7 cellular contexts compared by ENCODE assay signal in genomic region chr16:81445143-81445922, GRCh38. TPM values are rescaled to one million over a fixed set of nuclear protein-coding genes. Genes with fewer than 3 reads are reported as not detected.
DNase-seq lines count a peak whose midpoint lies in the region; ATAC-seq and TF ChIP-seq lines count a peak whose summit lies in the region.

No MANE protein-coding gene starts in this region.

- H3K79me2 ChIP-seq in hepatocyte, result peaks cover 53% of the 10 kb centered on the region

- no peaks in the 10 kb centered on the region for H3K9me2 ChIP-seq in hepatocyte (replicated peaks; ENCODE audit: insufficient read depth)

- H3K27ac ChIP-seq in Peyer's patch (peak overlapping the region; percentile 85 to 98 (median 93)), adipose tissue (ENCODE audit: low read depth, low read length) (peak overlapping the region; percentile 46), hepatocyte (peak overlapping the region; percentile 92), gastrocnemius medialis (peak overlapping the region; percentile 1 to 71 (median 68))

- DNase-seq in HAP-1 (ENCODE audit: low spot score in 2 of 2), result peak; percentile 28 to 53
- DNase-seq in Peyer's patch, result peak; percentile 42 to 79 (median 73)
- DNase-seq in hepatocyte (ENCODE audit: low spot score), result peak; percentile 74
- DNase-seq in gastrocnemius medialis, result no peak

- H3K4me3 ChIP-seq in HAP-1 (peak overlapping the region; percentile 59), Peyer's patch (peak overlapping the region; percentile 76 to 98 (median 88)), hepatocyte (peak overlapping the region; percentile 62), gastrocnemius medialis (peak overlapping the region; percentile 51 to 70 (median 60))

- TF ChIP-seq POLR2A in Peyer's patch (IDR thresholded peaks at IDR 0.05), result no peak
- TF ChIP-seq POLR2A in gastrocnemius medialis (IDR thresholded peaks at IDR 0.05), result no peak

- peaks cover 13% of the 10 kb centered on the region for H3K27me3 ChIP-seq in HAP-1 (ENCODE audit: low read depth)
- H3K27me3 ChIP-seq in Peyer's patch, result no peaks in the 10 kb centered on the region
- no peaks in the 10 kb centered on the region for H3K27me3 ChIP-seq in hepatocyte
- H3K27me3 ChIP-seq in gastrocnemius medialis, result no peaks in the 10 kb centered on the region

- intact Hi-C loops in gastrocnemius medialis (cut with DNase I; ENCODE audit: low total_unique reads), result no loop called here

- peak overlapping the region; percentile 94 for H3K4me2 ChIP-seq in hepatocyte

- H2AFZ ChIP-seq in hepatocyte, result peak overlapping the region; percentile 51

- peak in 1 of 2 donors; percentile 22 for ATAC-seq in gastrocnemius medialis
- ATAC-seq in HG03108 (IDR thresholded peaks at IDR 0.05; ENCODE audit: unreplicated experiment), result no peak

- H4K20me1 ChIP-seq in hepatocyte (ENCODE audit: insufficient read depth, poor library complexity, severe bottlenecking), result peaks cover 33% of the 10 kb centered on the region

- in situ Hi-C loops in HAP-1 (cut with MboI; ENCODE audit: low sequenced_read_pairs) (no loop called here), gastrocnemius medialis (cut with MboI; ENCODE audit: low sequenced_read_pairs in 4 of 4) (no loop called here)

- H3K4me1 ChIP-seq in HAP-1 (peaks cover 15% of the 10 kb centered on the region), Peyer's patch (peaks cover 7 to 47% (median 11%) of the 10 kb centered on the region in 4 donors), hepatocyte (ENCODE audit: insufficient read depth) (peaks cover 37% of the 10 kb centered on the region), gastrocnemius medialis (no peaks in the 10 kb centered on the region)

- H3K36me3 ChIP-seq in HAP-1 (replicated peaks) (no peaks in the 10 kb centered on the region), Peyer's patch (no peaks in the 10 kb centered on the region), hepatocyte (replicated peaks; ENCODE audit: insufficient read depth, low read depth) (no peaks in the 10 kb centered on the region), gastrocnemius medialis (no peaks in the 10 kb centered on the region)

- peak; percentile 44 for TF ChIP-seq CTCF in GM12873 (IDR thresholded peaks at IDR 0.05; ENCODE audit: insufficient read depth, low read depth, low read length, missing control alignments)
- TF ChIP-seq CTCF in Peyer's patch (IDR thresholded peaks at IDR 0.05), result peak in 2 of 6 experiments; percentile 12 to 15
- peak; percentile 39 for TF ChIP-seq CTCF in hepatocyte (IDR thresholded peaks at IDR 0.05; ENCODE audit: poor library complexity)
- no peak for TF ChIP-seq CTCF in gastrocnemius medialis (IDR thresholded peaks at IDR 0.05 in 4 of 5, conservative IDR thresholded peaks at IDR 0.05 in 1 of 5)

- 0 to 2% (median 0%) methylated on average over 50 to 62 of the region's 62 CpGs for WGBS in adipose tissue, 3 donors
- 3% methylated on average over 32 of the region's 62 CpGs for WGBS in hepatocyte (ENCODE audit: low lambda C conversion rate, missing lambda C conversion rate)

- no peaks in the 10 kb centered on the region for H3K9me3 ChIP-seq in HAP-1
- H3K9me3 ChIP-seq in Peyer's patch, result no peaks in the 10 kb centered on the region
- H3K9me3 ChIP-seq in hepatocyte (ENCODE audit: low read depth), result no peaks in the 10 kb centered on the region
- H3K9me3 ChIP-seq in gastrocnemius medialis, result no peaks in the 10 kb centered on the region

RNA-seq across cellular contexts. Expression of gene CMIP, which starts 0.7 kb away (rescaled TPM):
- total RNA-seq in Peyer's patch (100 to 1,000 TPM in 1 of 4 donors, 10 to 100 TPM in 3; 44.6 to 152 (median 76.5) TPM), hepatocyte (9.4 and 17.8 TPM in 2 replicates), gastrocnemius medialis (1 to 10 TPM in 3 of 4 donors, under 1 TPM in 1; 0.90 to 5.1 (median 2.7) TPM)
- polyA plus RNA-seq in adipose tissue (10 to 100 TPM in 2 of 3 donors, 1 to 10 TPM in 1; 9.2 to 22.9 (median 13.3) TPM), hepatocyte (4.6 and 5.8 TPM in 2 replicates)

Comparison
In these comparisons a context has a peak if more than half of its experiments do, and no peak if none do; other contexts are left out.
1. CTCF ChIP-seq: peak in GM12873 (single experiment) and hepatocyte (single experiment); none in gastrocnemius medialis (0 of 5).
2. DNase-seq: peak in HAP-1 (2 of 2), Peyer's patch (3 of 3) and hepatocyte (single experiment); none in gastrocnemius medialis (0 of 2).
3. Peak in every context shown above with its lines, with median percentiles within 50 percentile points of each other: H3K4me3 ChIP-seq and H3K27ac ChIP-seq.